Comparison of ENCODE assay signal across 7 cellular contexts in genomic region chr17:75976175-75976848, GRCh38. TPM values are rescaled to one million over a fixed set of nuclear protein-coding genes. Genes with fewer than 3 reads are reported as not detected.
DNase-seq lines count a peak whose midpoint lies in the region; ATAC-seq and TF ChIP-seq lines count a peak whose summit lies in the region.
"Had no signal": no experiment of that assay in that cellular context is flagged by ENCODE, and none has a peak within 500 bp of the region (broad histone marks: within the 10 kb centered on the region; RNA-seq: fewer than 3 reads in every experiment).

No MANE protein-coding gene starts in this region.

- H3K9me3 ChIP-seq in A673 (ENCODE audit: low read depth, low read length, poor library complexity, severe bottlenecking) (no peaks in the 10 kb centered on the region), SU-DHL-6 (ENCODE audit: insufficient read depth, low read length) (no peaks in the 10 kb centered on the region)

- H3K36me3 ChIP-seq in A673 (ENCODE audit: insufficient read depth, low read length, poor library complexity, severe bottlenecking) (peaks cover 3% of the 10 kb centered on the region), SU-DHL-6 (ENCODE audit: low read length) (no peaks in the 10 kb centered on the region)

- TF ChIP-seq CTCF in A673 (conservative IDR thresholded peaks at IDR 0.05; ENCODE audit: low read depth, low read length) = no peak
- no peak for TF ChIP-seq CTCF in SU-DHL-6 (IDR thresholded peaks at IDR 0.05; ENCODE audit: insufficient read depth, low read length, poor library complexity, severe bottlenecking)

- peak overlapping the region; percentile 28 for H3K27ac ChIP-seq in A673 (ENCODE audit: low read depth, low read length, poor library complexity, severe bottlenecking)
- H3K27ac ChIP-seq in SU-DHL-6 (ENCODE audit: low read depth, low read length) = no peak overlapping the region

- H3K9ac ChIP-seq in SU-DHL-6 (ENCODE audit: low read length) = no peak overlapping the region

- CTCF ChIA-PET in A673 (lab: Charles Lee) = no interaction called here

- TSS peak; percentile 25 for BruUV-seq in A673 (replicated peaks; lab: Mats Ljungman, UMichigan)

- peak; percentile 48 for ATAC-seq in left colon

- H3F3A ChIP-seq in SU-DHL-6 (ENCODE audit: insufficient read depth) = 0 out of 2 replicates have a peak, but pooled peaks cover 17% of the 10 kb centered on the region

- intact Hi-C loops in A673 (cut with micrococcal nuclease; ENCODE audit: unreplicated experiment) = no loop called here
- intact Hi-C loops in left colon (cut with DNase I, micrococcal nuclease) = no loop called here

- peaks cover 6% of the 10 kb centered on the region for H3K4me1 ChIP-seq in A673 (ENCODE audit: insufficient read depth, low read length, poor library complexity, severe bottlenecking)

- H3K4me3 ChIP-seq in A673 (ENCODE audit: low read depth, low read length, poor library complexity, severe bottlenecking) = peak overlapping the region; percentile 18
- no peak overlapping the region for H3K4me3 ChIP-seq in SU-DHL-6 (ENCODE audit: insufficient read depth, low read length, poor library complexity, severe bottlenecking)

- H3K4me2 ChIP-seq in SU-DHL-6 (ENCODE audit: low read depth, low read length, poor library complexity, severe bottlenecking) = peak overlapping the region; percentile 20

- POLR2A ChIA-PET in A673 (lab: Charles Lee; ENCODE audit: low non-redundant PET) = no interaction called here

- no peaks in the 10 kb centered on the region for H3K9me2 ChIP-seq in SU-DHL-6 (replicated peaks; ENCODE audit: insufficient read depth, low read length)

- H3K27me3 ChIP-seq in A673 (replicated peaks; ENCODE audit: insufficient read depth, low read depth, low read length, poor library complexity) = no peaks in the 10 kb centered on the region
- no peaks in the 10 kb centered on the region for H3K27me3 ChIP-seq in SU-DHL-6 (ENCODE audit: low read length)

- DNase-seq in A673 (ENCODE audit: low spot score) = no peak
- DNase-seq in left colon = no peak
- no peak for DNase-seq in ureter (ENCODE audit: low spot score)
- DNase-seq in cerebellar nuclear complex (lab: John Stamatoyannopoulos, UW) = no peak
- no peak for DNase-seq in NCI-H524 treated with DMSO at 0.1 percent for 48 hours (lab: John Stamatoyannopoulos, UW)
- DNase-seq: activated gamma-delta T cell had no signal

- no peaks in the 10 kb centered on the region; the same call in 1 of the 2 replicates for H3K79me2 ChIP-seq in SU-DHL-6 (ENCODE audit: insufficient read depth, low read length)

- H2AFZ ChIP-seq in SU-DHL-6 (ENCODE audit: low read depth, low read length, severe bottlenecking) = no peak overlapping the region

- no peaks in the 10 kb centered on the region for H4K20me1 ChIP-seq in SU-DHL-6 (ENCODE audit: low read depth, low read length)

RNA-seq across cellular contexts. Expression of gene ACOX1, which starts 2.7 kb away (rescaled TPM):
- total RNA-seq in A673 (2021) = 35.0 and 39.5 TPM in 2 replicates
- 100 to 1,000 TPM; 170 to 225 TPM for total RNA-seq in left colon
- total RNA-seq in ureter = 119 TPM

RNA-seq across cellular contexts. Expression of gene TEN1, which starts 2.7 kb away (rescaled TPM):
- total RNA-seq in A673 (2021) (13.3 and 16.2 TPM in 2 replicates), left colon (10 to 100 TPM; 21.2 to 27.9 TPM), ureter (23.6 TPM)

RNA-seq across cellular contexts. Expression of gene CDK3, which starts 24.3 kb away (rescaled TPM):
- total RNA-seq in A673 (2021) (8.5 and 10.0 TPM in 2 replicates), left colon (10 to 100 TPM; 10.1 to 12.4 TPM), ureter (10.7 TPM)

RNA-seq across cellular contexts. Expression of gene FBF1, which starts 35.5 kb away (rescaled TPM):
- total RNA-seq in A673 (2021) = 34.4 and 35.6 TPM in 2 replicates
- total RNA-seq in left colon = 1 to 10 TPM; 5.2 to 5.5 TPM
- 19.5 TPM for total RNA-seq in ureter

RNA-seq across cellular contexts. Expression of gene EVPL, which starts 50.8 kb away (rescaled TPM):
- total RNA-seq in A673 (2021) (0.15 and 0.21 TPM in 2 replicates), left colon (10 to 100 TPM; 18.9 to 28.5 TPM), ureter (84.2 TPM)
